ENCODE assay signal across 8 cellular contexts in genomic region chr6:166955865-166956443, GRCh38. TPM values are rescaled to one million over a fixed set of nuclear protein-coding genes. Genes with fewer than 3 reads are reported as not detected.
DNase-seq lines count a peak whose midpoint lies in the region; ATAC-seq, FAIRE-seq and TF ChIP-seq lines count a peak whose summit lies in the region.

No MANE protein-coding gene starts in this region.

- peak overlapping the region; percentile 99 for H2AFZ ChIP-seq in PC-9

- H3K9me3 ChIP-seq in PC-9 (ENCODE audit: insufficient read depth, low read depth) (no peaks in the 10 kb centered on the region), muscle layer of colon (ENCODE audit: low read length) (no peaks in the 10 kb centered on the region)
- no peaks in the 10 kb centered on the region for H3K9me3 ChIP-seq in effector memory CD4-positive, alpha-beta T cell (ENCODE audit: control insufficient read depth, low read length)

- no peaks in the 10 kb centered on the region for H3K36me3 ChIP-seq in PC-9 (ENCODE audit: low read depth)
- peaks cover 5% of the 10 kb centered on the region for H3K36me3 ChIP-seq in effector memory CD4-positive, alpha-beta T cell (ENCODE audit: control insufficient read depth, insufficient read depth, low read length)
- H3K36me3 ChIP-seq in muscle layer of colon (ENCODE audit: insufficient read depth, low read length): no peaks in the 10 kb centered on the region

- H3K9me2 ChIP-seq in PC-9 (ENCODE audit: insufficient read depth): no peaks in the 10 kb centered on the region

- no peak for FAIRE-seq in GM12892 (lab: Jason Lieb, UNC)

- H3K4me2 ChIP-seq in PC-9: peak overlapping the region; percentile 99

- H3K27ac ChIP-seq in PC-9 (no peak overlapping the region), muscle layer of colon (ENCODE audit: low read depth, low read length) (peak overlapping the region; percentile 32)
- peak overlapping the region; percentile 82 for H3K27ac ChIP-seq in effector memory CD4-positive, alpha-beta T cell (ENCODE audit: insufficient read depth, low read length, poor library complexity, severe bottlenecking)

- TF ChIP-seq POLR2A in GM12892 (IDR thresholded peaks at IDR 0.05; ENCODE audit: low read depth, low read length): no peak

- POLR2A ChIA-PET in PC-9 (lab: Charles Lee; ENCODE audit: unreplicated experiment): no interaction called here

- TF ChIP-seq CTCF in PC-9 (conservative IDR thresholded peaks at IDR 0.05): no peak

- intact Hi-C loops in PC-9 (cut with micrococcal nuclease; ENCODE audit: unreplicated experiment): loop anchor here (2.0 kb wide), 1 partner anchor 43 kb away; the partner anchor contains the start of gene CEP43

- H3K4me1 ChIP-seq in PC-9 (replicated peaks; ENCODE audit: insufficient read depth) (no peaks in the 10 kb centered on the region), muscle layer of colon (ENCODE audit: insufficient read depth, low read length) (peaks cover 12% of the 10 kb centered on the region)
- peaks cover 71% of the 10 kb centered on the region for H3K4me1 ChIP-seq in effector memory CD4-positive, alpha-beta T cell (ENCODE audit: control insufficient read depth, insufficient read depth, low read length, poor library complexity, severe bottlenecking)

- H3F3A ChIP-seq in PC-9 (ENCODE audit: insufficient read depth, low read depth): no peaks in the 10 kb centered on the region

- H3K79me2 ChIP-seq in PC-9 (ENCODE audit: low read depth): no peaks in the 10 kb centered on the region

- no peaks in the 10 kb centered on the region for H4K20me1 ChIP-seq in PC-9 (ENCODE audit: insufficient read depth)

- peak; percentile 1 for ATAC-seq in HG02943 (IDR thresholded peaks at IDR 0.05; ENCODE audit: low read depth, unreplicated experiment)

- DNase-seq in stimulated activated CD4-positive, alpha-beta T cell treated with anti-CD3 and anti-CD28 coated beads, Interleukin-1b, Interleukin-23, amount 100 ng/mL, for 48 hours: peak; percentile 35
- DNase-seq in stimulated activated CD4-positive, alpha-beta T cell treated with anti-CD3 and anti-CD28 coated beads, Interleukin-4, amount 100 ng/mL, for 24 hours: no peak
- DNase-seq in PC-9: peak in 1 of 2 experiments; percentile 37
- DNase-seq in effector memory CD4-positive, alpha-beta T cell: no peak
- DNase-seq in stimulated activated CD4-positive, alpha-beta T cell treated with anti-CD3 and anti-CD28 coated beads, Interleukin-2, amount 100 ng/mL, for 48 hours: no peak
- no peak for DNase-seq in GM12892 (ENCODE audit: insufficient read length)

- no TSS peak for BruUV-seq in PC-9 (replicated peaks; lab: Mats Ljungman, UMichigan)

- H3K27me3 ChIP-seq in PC-9 (ENCODE audit: insufficient read depth, low read depth) (no peaks in the 10 kb centered on the region), muscle layer of colon (ENCODE audit: control insufficient read depth in 1 of 2, insufficient read depth in 2 of 2, low read length in 2 of 2) (no peaks in the 10 kb centered on the region)
- no peaks in the 10 kb centered on the region for H3K27me3 ChIP-seq in effector memory CD4-positive, alpha-beta T cell (replicated peaks; ENCODE audit: control insufficient read depth, insufficient read depth, low read length, poor library complexity, severe bottlenecking)

- H3K9ac ChIP-seq in muscle layer of colon (ENCODE audit: low read length): peak overlapping the region; percentile 13

- CTCF ChIA-PET in PC-9 (lab: Charles Lee): interaction anchor here (0.6 kb wide), 1 partner anchor 220 kb away, joined by 3 read pairs; no protein-coding TSS in a partner anchor

- H3K4me3 ChIP-seq in PC-9: peak overlapping the region; percentile 86
- H3K4me3 ChIP-seq in effector memory CD4-positive, alpha-beta T cell (ENCODE audit: insufficient read depth, low read depth, low read length, poor library complexity, severe bottlenecking): peak overlapping the region; percentile 96
- H3K4me3 ChIP-seq in muscle layer of colon (ENCODE audit: low read depth in 1 of 2, low read length in 2 of 2): peak overlapping the region; percentile 73 to 97

RNA-seq across cellular contexts. Expression of gene RNASET2, which starts 0.4 kb away (rescaled TPM):
- total RNA-seq in PC-9 (2021): 16.3 and 20.1 TPM in 2 replicates
- polyA plus RNA-seq in GM12892 (2012; ENCODE audit: missing spikeins): 158 TPM

RNA-seq across cellular contexts. Expression of gene CEP43, which starts 43.2 kb away (rescaled TPM):
- total RNA-seq in PC-9 (2021): 18.1 and 19.7 TPM in 2 replicates
- 19.0 TPM for polyA plus RNA-seq in GM12892 (2012; ENCODE audit: missing spikeins)
